Comparison of ENCODE assay signal across 16 cellular contexts in the genomic region with DNA sequence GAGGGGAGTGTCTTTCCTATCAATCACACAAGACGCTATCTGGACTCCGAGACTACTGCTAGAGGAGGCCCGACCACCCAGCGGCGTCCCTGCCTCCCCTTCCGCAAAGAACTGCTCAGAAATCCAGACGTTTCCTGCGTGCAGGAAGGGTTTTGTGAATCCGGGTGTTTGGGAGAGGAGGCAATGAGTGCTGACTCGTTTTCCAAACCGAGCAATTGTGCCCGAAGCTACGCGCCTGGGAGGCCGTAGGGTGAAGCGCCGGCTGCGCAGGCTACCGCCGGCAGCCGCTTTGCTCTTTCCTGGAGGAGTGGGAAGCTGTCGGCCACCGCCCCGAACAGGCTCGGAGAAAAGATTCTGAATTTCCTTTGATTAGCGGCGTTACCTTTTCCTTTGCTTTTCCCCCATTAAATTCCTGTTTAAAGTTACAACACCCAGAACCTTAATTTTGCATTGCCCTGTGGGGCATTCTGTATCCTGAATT. TPM values are rescaled to one million over a fixed set of nuclear protein-coding genes. Genes with fewer than 3 reads are reported as not detected.
DNase-seq lines count a peak whose midpoint lies in the region; ATAC-seq and TF ChIP-seq lines count a peak whose summit lies in the region.
"Had no signal": no experiment of that assay in that cellular context is flagged by ENCODE, and none has a peak within 500 bp of the region (broad histone marks: within the 10 kb centered on the region; RNA-seq: fewer than 3 reads in every experiment).

No MANE protein-coding gene starts in this region.

- no peak for ATAC-seq in activated naive CD8-positive, alpha-beta T cell treated with anti-CD3 and anti-CD28 coated beads, Interleukin-2, amount 50 U/mL, for 24 hours
- ATAC-seq: pancreas had no signal

- H3K4me1 Mint-ChIP-seq in activated T-cell treated with anti-CD3 and anti-CD28 coated beads, Interleukin-2, amount 50 U/mL, for 24 hours (ENCODE audit: low read depth), result peaks cover 44% of the 10 kb centered on the region
- peaks cover 32% of the 10 kb centered on the region for H3K4me1 Mint-ChIP-seq in activated naive CD8-positive, alpha-beta T cell treated with anti-CD3 and anti-CD28 coated beads, Interleukin-2, amount 50 U/mL, for 24 hours

- TF ChIP-seq CTCF in smooth muscle cell (IDR thresholded peaks at IDR 0.05; ENCODE audit: borderline replicate concordance, insufficient read depth, poor library complexity, severe bottlenecking), result no peak
- no peak for TF ChIP-seq CTCF in transverse colon (IDR thresholded peaks at IDR 0.05)

- intact Hi-C loops in transverse colon (cut with DNase I; ENCODE audit: low total_unique reads), result no loop called here

- no peaks in the 10 kb centered on the region for H3F3A ChIP-seq in smooth muscle cell (ENCODE audit: low read depth)

- H3K4me2 ChIP-seq in smooth muscle cell, result peak overlapping the region; percentile 85

- no peak for TF ChIP-seq POLR2A in transverse colon (IDR thresholded peaks at IDR 0.05)

- H3K4me1 ChIP-seq in smooth muscle cell (ENCODE audit: low read depth), result peaks cover 44% of the 10 kb centered on the region
- H3K4me1 ChIP-seq in transverse colon, result peaks cover 6 to 45% (median 39%) of the 10 kb centered on the region in 4 donors

- H3K79me2 ChIP-seq in smooth muscle cell (ENCODE audit: low read depth), result no peaks in the 10 kb centered on the region

- H3K9ac ChIP-seq in smooth muscle cell (ENCODE audit: low read depth), result no peak overlapping the region

- H3K27me3 Mint-ChIP-seq in activated T-cell treated with anti-CD3 and anti-CD28 coated beads, Interleukin-2, amount 50 U/mL, for 24 hours, result peaks cover 86% of the 10 kb centered on the region
- H3K27me3 Mint-ChIP-seq in activated naive CD8-positive, alpha-beta T cell treated with anti-CD3 and anti-CD28 coated beads, Interleukin-2, amount 50 U/mL, for 24 hours, result peaks cover 77% of the 10 kb centered on the region

- H3K27me3 ChIP-seq in smooth muscle cell (ENCODE audit: low read depth), result peaks cover 98% of the 10 kb centered on the region
- H3K27me3 ChIP-seq in transverse colon, result peaks cover 99% of the 10 kb centered on the region

- H3K27ac ChIP-seq in smooth muscle cell (ENCODE audit: low read depth) (no peak overlapping the region), transverse colon (no peak overlapping the region)
- H3K27ac ChIP-seq: pancreas had no signal

- H3K27ac Mint-ChIP-seq in activated T-cell treated with anti-CD3 and anti-CD28 coated beads, Interleukin-2, amount 50 U/mL, for 24 hours, result peak overlapping the region; percentile 40
- peak overlapping the region; percentile 59 for H3K27ac Mint-ChIP-seq in activated naive CD8-positive, alpha-beta T cell treated with anti-CD3 and anti-CD28 coated beads, Interleukin-2, amount 50 U/mL, for 24 hours
- H3K27ac Mint-ChIP-seq: memory B cell had no signal

- no peak overlapping the region for H3K4me3 Mint-ChIP-seq in activated T-cell treated with anti-CD3 and anti-CD28 coated beads, Interleukin-2, amount 50 U/mL, for 24 hours
- no peak overlapping the region for H3K4me3 Mint-ChIP-seq in activated naive CD8-positive, alpha-beta T cell treated with anti-CD3 and anti-CD28 coated beads, Interleukin-2, amount 50 U/mL, for 24 hours
- H3K4me3 Mint-ChIP-seq: memory B cell had no signal

- no peaks in the 10 kb centered on the region for H3K9me3 Mint-ChIP-seq in activated T-cell treated with anti-CD3 and anti-CD28 coated beads, Interleukin-2, amount 50 U/mL, for 24 hours
- no peaks in the 10 kb centered on the region for H3K9me3 Mint-ChIP-seq in activated naive CD8-positive, alpha-beta T cell treated with anti-CD3 and anti-CD28 coated beads, Interleukin-2, amount 50 U/mL, for 24 hours

- H3K36me3 ChIP-seq in smooth muscle cell (ENCODE audit: low read depth) (no peaks in the 10 kb centered on the region), transverse colon (no peaks in the 10 kb centered on the region)
- H3K36me3 ChIP-seq: pancreas had no signal

- H3K36me3 Mint-ChIP-seq in activated T-cell treated with anti-CD3 and anti-CD28 coated beads, Interleukin-2, amount 50 U/mL, for 24 hours (ENCODE audit: low read depth), result no peaks in the 10 kb centered on the region
- no peaks in the 10 kb centered on the region for H3K36me3 Mint-ChIP-seq in activated naive CD8-positive, alpha-beta T cell treated with anti-CD3 and anti-CD28 coated beads, Interleukin-2, amount 50 U/mL, for 24 hours (ENCODE audit: low read depth)
- H3K36me3 Mint-ChIP-seq: memory B cell had no signal

- H4K20me1 ChIP-seq in smooth muscle cell (ENCODE audit: low read depth), result no peaks in the 10 kb centered on the region

- WGBS in smooth muscle cell (ENCODE audit: low lambda C conversion rate), result 1% methylated on average over 27 of the region's 27 CpGs
- 3 to 10% methylated on average over 11 to 24 of the region's 27 CpGs for WGBS in transverse colon (ENCODE audit: low coverage in 1 of 2), 2 donors

- no peak overlapping the region for H2AFZ ChIP-seq in smooth muscle cell (ENCODE audit: low read depth)

- DNase-seq in activated T-cell treated with anti-CD3 and anti-CD28 coated beads, Interleukin-2, amount 50 U/mL, for 24 hours, result no peak
- no peak for DNase-seq in activated T-cell treated with anti-CD3 and anti-CD28 coated beads, Interleukin-2, amount 50 U/mL, for 1 hour
- DNase-seq in activated naive CD8-positive, alpha-beta T cell treated with anti-CD3 and anti-CD28 coated beads, Interleukin-2, amount 50 U/mL, for 24 hours, result no peak
- peak; percentile 43 for DNase-seq in iPS-NIHi7 (ENCODE audit: extremely low spot score)
- no peak for DNase-seq in smooth muscle cell (lab: John Stamatoyannopoulos, UW; ENCODE audit: unreplicated experiment)
- DNase-seq in transverse colon, result no peak
- no peak for DNase-seq in NCI-H510A (lab: John Stamatoyannopoulos, UW)
- DNase-seq in NCI-H2196 treated with DMSO at 0.1 percent for 48 hours (lab: John Stamatoyannopoulos, UW; ENCODE audit: unreplicated experiment), result no peak
- DNase-seq: Calu3, dorsolateral prefrontal cortex, IMR-90, NCI-H1092 treated with DMSO at 0.1 percent for 48 hours, NCI-H446, pancreas, substantia nigra had no signal

- H3K9me3 ChIP-seq in smooth muscle cell (replicated peaks; ENCODE audit: low read depth) (no peaks in the 10 kb centered on the region), transverse colon (no peaks in the 10 kb centered on the region)
- H3K9me3 ChIP-seq: pancreas had no signal

- no peak for TF ChIP-seq EP300 in transverse colon (IDR thresholded peaks at IDR 0.05; ENCODE audit: low read depth)

- in situ Hi-C loops in transverse colon (cut with MboI; ENCODE audit: low pct_ligation_motif_present in 1 of 4, low pct_unique_long_range_greater_than_20kb in 1 of 4, low sequenced_read_pairs in 3 of 4), result no loop called here

- H3K4me3 ChIP-seq in smooth muscle cell (peak overlapping the region; percentile 20), transverse colon (no peak overlapping the region)
- H3K4me3 ChIP-seq: pancreas had no signal

RNA-seq across cellular contexts. Expression of a gene that starts 5.3 kb away (rescaled TPM):
- not detected in 2 replicates for total RNA-seq in smooth muscle cell
- not detected in 2 replicates for polyA plus RNA-seq in smooth muscle cell
- not detected for total RNA-seq in transverse colon
- total RNA-seq: Calu3, IMR-90, pancreas had no signal
- polyA plus RNA-seq: IMR-90, pancreas had no signal
